ENCODE assay signal across 9 cellular contexts in genomic region chr11:124717786-124718634, GRCh38. TPM values are rescaled to one million over a fixed set of nuclear protein-coding genes. Genes with fewer than 3 reads are reported as not detected.
DNase-seq lines count a peak whose midpoint lies in the region; ATAC-seq and TF ChIP-seq lines count a peak whose summit lies in the region.
"Had no signal": no experiment of that assay in that cellular context is flagged by ENCODE, and none has a peak within 500 bp of the region (broad histone marks: within the 10 kb centered on the region; RNA-seq: fewer than 3 reads in every experiment).

No MANE protein-coding gene starts in this region.

- no peak overlapping the region for H2BK15ac ChIP-seq in IMR-90 (ENCODE audit: low read depth, low read length)

- TF ChIP-seq RAD21 in IMR-90 (IDR thresholded peaks at IDR 0.05; ENCODE audit: low read length), result no peak

- peak; percentile 87 for ATAC-seq in IMR-90 (ENCODE audit: low read depth)
- ATAC-seq in GM18517 (IDR thresholded peaks at IDR 0.05; ENCODE audit: unreplicated experiment), result no peak
- no peak for ATAC-seq in HG03469 (IDR thresholded peaks at IDR 0.05; ENCODE audit: unreplicated experiment)

- H3K56ac ChIP-seq in IMR-90 (ENCODE audit: extremely low read depth, insufficient read depth, low read length), result no peak overlapping the region

- peak overlapping the region; percentile 47; the same call in 1 of the 2 replicates for H3K9ac ChIP-seq in IMR-90 (ENCODE audit: low read depth, low read length)
- H3K9ac ChIP-seq in rectal smooth muscle tissue (ENCODE audit: low read length), result no peak overlapping the region

- no peak overlapping the region for H3K14ac ChIP-seq in IMR-90 (replicated peaks; ENCODE audit: low read depth, low read length)

- no peak overlapping the region for H2BK5ac ChIP-seq in IMR-90 (ENCODE audit: low read depth, low read length, poor library complexity, severe bottlenecking)

- H4K5ac ChIP-seq in IMR-90 (ENCODE audit: low read depth, low read length), result no peak overlapping the region

- TF ChIP-seq CTCF in IMR-90 (conservative IDR thresholded peaks at IDR 0.05; ENCODE audit: low read depth, low read length) (no peak), left ventricle myocardium inferior (IDR thresholded peaks at IDR 0.05; ENCODE audit: borderline replicate concordance) (no peak)

- POLR2A ChIA-PET in IMR-90 (lab: Charles Lee; ENCODE audit: unreplicated experiment), result no interaction called here

- CTCF ChIA-PET in IMR-90 (lab: Yijun Ruan, JAX), result interaction anchor here (1.6 kb wide), 1 partner anchor 12 kb away, joined by 4 read pairs; no protein-coding TSS in a partner anchor

- H3K4ac ChIP-seq in IMR-90 (ENCODE audit: low read depth, low read length), result no peak overlapping the region

- H3K79me1 ChIP-seq in IMR-90 (ENCODE audit: low read depth in 1 of 2, low read length in 2 of 2), result no peaks in the 10 kb centered on the region

- H3K9me3 ChIP-seq in IMR-90 (ENCODE audit: control insufficient read depth, insufficient read depth, low read length), result no peaks in the 10 kb centered on the region
- no peaks in the 10 kb centered on the region for H3K9me3 ChIP-seq in left ventricle myocardium inferior (replicated peaks)

- no peak overlapping the region for H2BK20ac ChIP-seq in IMR-90 (ENCODE audit: low read depth, low read length)

- intact Hi-C loops in IMR-90 (cut with micrococcal nuclease), result loop anchor here (5.0 kb wide), 1 partner anchor 41 kb away; no protein-coding TSS in a partner anchor
- intact Hi-C loops in left ventricle myocardium inferior (cut with micrococcal nuclease), result no loop called here

- H4K20me1 ChIP-seq in IMR-90 (ENCODE audit: insufficient read depth, low read length), result no peaks in the 10 kb centered on the region

- H3K18ac ChIP-seq in IMR-90 (ENCODE audit: low read depth, low read length), result no peak overlapping the region

- in situ Hi-C loops in IMR-90 (cut with MboI; ENCODE audit: low sequenced_read_pairs), result no loop called here

- dilution Hi-C loops in IMR-90 (cut with HindIII; ENCODE audit: low sequenced_read_pairs, unreplicated experiment), result no loop called here

- 0 out of 2 replicates have a peak overlapping the region, but pooled peaks have one; percentile 6 for H2BK120ac ChIP-seq in IMR-90 (ENCODE audit: low read depth, low read length)

- peak overlapping the region; percentile 92 for H2AFZ ChIP-seq in IMR-90 (replicated peaks; ENCODE audit: low read length, poor library complexity)

- H2AK9ac ChIP-seq in IMR-90 (replicated peaks; ENCODE audit: low read depth, low read length, poor library complexity), result peak overlapping the region; percentile 48

- no peak overlapping the region; the same call in 1 of the 2 replicates for H4K91ac ChIP-seq in IMR-90 (ENCODE audit: insufficient read depth, low read depth, low read length)

- H3K4me3 ChIP-seq in IMR-90 (ENCODE audit: insufficient read depth, low read depth, low read length), result peak overlapping the region; percentile 31
- H3K4me3 ChIP-seq in left ventricle myocardium inferior, result peak overlapping the region; percentile 68
- H3K4me3 ChIP-seq in rectal smooth muscle tissue (ENCODE audit: low read length), result peak overlapping the region; percentile 57

- no peak overlapping the region for H4K8ac ChIP-seq in IMR-90 (ENCODE audit: low read depth in 2 of 2, low read length in 2 of 2)

- H3K36me3 ChIP-seq in IMR-90 (ENCODE audit: control insufficient read depth, insufficient read depth, low read length) (no peaks in the 10 kb centered on the region), left ventricle myocardium inferior (no peaks in the 10 kb centered on the region), rectal smooth muscle tissue (ENCODE audit: control insufficient read depth, insufficient read depth, low read length) (no peaks in the 10 kb centered on the region)

- BruUV-seq in IMR-90 (replicated peaks; lab: Mats Ljungman, UMichigan), result no TSS peak

- 0 out of 2 replicates have a peak overlapping the region, but pooled peaks have one; percentile 43 for H3K23ac ChIP-seq in IMR-90 (ENCODE audit: low read depth, low read length)

- TF ChIP-seq POLR2A in IMR-90 (IDR thresholded peaks at IDR 0.05; ENCODE audit: low read depth, low read length), result no peak

- DNase-seq in NCI-H2029 treated with DMSO at 0.1 percent for 48 hours (lab: John Stamatoyannopoulos, UW) (peak; percentile 1), NCI-H2029 (lab: John Stamatoyannopoulos, UW) (no peak), IMR-90 (peak; percentile 34), activated gamma-delta T cell (lab: John Stamatoyannopoulos, UW) (peak; percentile 21), left ventricle myocardium inferior (peak; percentile 56)

- H3K27ac ChIP-seq in IMR-90 (ENCODE audit: insufficient read depth, low read length) (no peak overlapping the region), left ventricle myocardium inferior (replicated peaks) (peak overlapping the region; percentile 78), rectal smooth muscle tissue (ENCODE audit: low read depth, low read length) (no peak overlapping the region)

- 2% methylated on average over 10 of the region's 45 CpGs; no CpG with 5 or more reads in 1 of the 2 experiments for WGBS in IMR-90 (ENCODE audit: extremely low coverage in 2 of 2, insufficient read length in 1 of 2), 2 experiments

- peak overlapping the region; percentile 82 for H3K4me2 ChIP-seq in IMR-90 (ENCODE audit: low read depth, low read length)

- no peaks in the 10 kb centered on the region for H3K9me1 ChIP-seq in IMR-90 (ENCODE audit: insufficient read depth, low read length)

- no peak overlapping the region for H2AK5ac ChIP-seq in IMR-90 (ENCODE audit: low read depth, low read length)

- peaks cover 33% of the 10 kb centered on the region for H3K27me3 ChIP-seq in IMR-90 (ENCODE audit: control insufficient read depth, insufficient read depth, low read length)
- peaks cover 92% of the 10 kb centered on the region for H3K27me3 ChIP-seq in left ventricle myocardium inferior (ENCODE audit: low read depth)
- H3K27me3 ChIP-seq in rectal smooth muscle tissue (ENCODE audit: control insufficient read depth, insufficient read depth, low read length), result peaks cover 13% of the 10 kb centered on the region

- H3K4me1 ChIP-seq in IMR-90 (ENCODE audit: control insufficient read depth, insufficient read depth, low read length) (peaks cover 3% of the 10 kb centered on the region), left ventricle myocardium inferior (peaks cover 19% of the 10 kb centered on the region), rectal smooth muscle tissue (ENCODE audit: control insufficient read depth, insufficient read depth, low read length) (no peaks in the 10 kb centered on the region)

TF ChIP-seq in IMR-90, 13 proteins besides CTCF, POLR2A, EP300 and RAD21:
- TF ChIP-seq MXI1 (IDR thresholded peaks at IDR 0.05; ENCODE audit: borderline replicate concordance, low read depth, low read length) (no peak), FOS (IDR thresholded peaks at IDR 0.05; ENCODE audit: low read depth, low read length) (no peak), MAFK (IDR thresholded peaks at IDR 0.05; ENCODE audit: low read depth, low read length) (no peak), NFE2L2 (IDR thresholded peaks at IDR 0.05; ENCODE audit: low read depth, low read length) (no peak), SMC3 (IDR thresholded peaks at IDR 0.05; ENCODE audit: low read depth, low read length) (no peak), USF2 (IDR thresholded peaks at IDR 0.05; ENCODE audit: low read depth, low read length) (no peak), MAZ (IDR thresholded peaks at IDR 0.05; ENCODE audit: borderline replicate concordance, low read depth, low read length) (no peak)

RNA-seq across cellular contexts. Expression of gene NRGN, which starts 21.7 kb away (rescaled TPM):
- total RNA-seq in IMR-90 (2012; rRNA removed) (0.54 and 0.83 TPM in 2 replicates), left ventricle myocardium inferior (5.0 TPM)
- 24.8 and 27.8 TPM in 2 replicates for polyA plus RNA-seq in IMR-90 (2012; rRNA removed)
- 27.1 and 28.3 TPM in 2 replicates for polyA plus RNA-seq in IMR-90 (2012; cell fraction: cytosol; rRNA removed)
- polyA plus RNA-seq in IMR-90 (2012; cell fraction: nucleus; rRNA removed; ENCODE audit: low replicate concordance), result 14.9 and 33.1 TPM in 2 replicates

RNA-seq across cellular contexts. Expression of gene VSIG2, which starts 34.0 kb away (rescaled TPM):
- total RNA-seq in IMR-90 (2012; rRNA removed) (not detected in 2 replicates), left ventricle myocardium inferior (1.2 TPM)
- not detected in 2 replicates for polyA plus RNA-seq in IMR-90 (2012; rRNA removed)
- 0.03 TPM in 1 of 2 replicates, not detected in the other for polyA plus RNA-seq in IMR-90 (2012; cell fraction: cytosol; rRNA removed)
- polyA plus RNA-seq in IMR-90 (2012; cell fraction: nucleus; rRNA removed; ENCODE audit: low replicate concordance), result not detected in 2 replicates
- total RNA-seq: subcutaneous adipose tissue had no signal

RNA-seq across cellular contexts. Expression of gene ESAM, which starts 44.1 kb away (rescaled TPM):
- total RNA-seq in IMR-90 (2012; rRNA removed) (under 0.01 TPM in 1 of 2 replicates, not detected in the other), left ventricle myocardium inferior (40.0 TPM)
- polyA plus RNA-seq in IMR-90 (2012; rRNA removed), result 0.12 and 0.20 TPM in 2 replicates
- 0.10 and 0.11 TPM in 2 replicates for polyA plus RNA-seq in IMR-90 (2012; cell fraction: cytosol; rRNA removed)
- 1.7 and 2.7 TPM in 2 replicates for polyA plus RNA-seq in IMR-90 (2012; cell fraction: nucleus; rRNA removed; ENCODE audit: low replicate concordance)

RNA-seq across cellular contexts. Expression of gene SPA17, which starts 44.3 kb away (rescaled TPM):
- total RNA-seq in IMR-90 (2012; rRNA removed) (9.9 and 14.4 TPM in 2 replicates), left ventricle myocardium inferior (3.0 TPM)
- 10.6 and 11.5 TPM in 2 replicates for polyA plus RNA-seq in IMR-90 (2012; rRNA removed)
- polyA plus RNA-seq in IMR-90 (2012; cell fraction: cytosol; rRNA removed), result 0.75 and 1.3 TPM in 2 replicates
- polyA plus RNA-seq in IMR-90 (2012; cell fraction: nucleus; rRNA removed; ENCODE audit: low replicate concordance), result 0.21 and 3.8 TPM in 2 replicates

RNA-seq across cellular contexts. Expression of gene SIAE, which starts 44.5 kb away (rescaled TPM):
- 3.3 and 4.7 TPM in 2 replicates for total RNA-seq in IMR-90 (2012; rRNA removed)
- 11.3 and 12.0 TPM in 2 replicates for polyA plus RNA-seq in IMR-90 (2012; rRNA removed)
- polyA plus RNA-seq in IMR-90 (2012; cell fraction: cytosol; rRNA removed), result 5.8 and 10.3 TPM in 2 replicates
- polyA plus RNA-seq in IMR-90 (2012; cell fraction: nucleus; rRNA removed; ENCODE audit: low replicate concordance), result 5.5 and 14.4 TPM in 2 replicates
- total RNA-seq in left ventricle myocardium inferior, result 68.8 TPM

Comparison
In these comparisons a context has a peak if more than half of its experiments do, and no peak if none do; other contexts are left out.
1. RNA of gene ESAM, which starts 44.1 kb away (total RNA-seq): 40.0 TPM in left ventricle myocardium inferior (single experiment); under 0.01 TPM in IMR-90; every median in the first group is over 10 times any median in the second.
2. Peak in every context shown above with its lines, with median percentiles within 50 percentile points of each other: H3K4me3 ChIP-seq.